8 cellular contexts compared by ENCODE assay signal in genomic region chr7:20331912-20332317, GRCh38. TPM values are rescaled to one million over a fixed set of nuclear protein-coding genes. Genes with fewer than 3 reads are reported as not detected.
DNase-seq lines count a peak whose midpoint lies in the region; ATAC-seq and TF ChIP-seq lines count a peak whose summit lies in the region.

No MANE protein-coding gene starts in this region.

- H3K36me3 ChIP-seq in GM23248 (ENCODE audit: low read depth) (no peaks in the 10 kb centered on the region), SK-N-MC (ENCODE audit: insufficient read depth, low read length) (no peaks in the 10 kb centered on the region), sigmoid colon (no peaks in the 10 kb centered on the region)

- 32 to 54% methylated on average over 9 of the region's 9 CpGs for WGBS in GM23248 (ENCODE audit: low coverage in 1 of 2, low lambda C conversion rate in 2 of 2, missing lambda C conversion rate in 2 of 2), 2 experiments
- WGBS in sigmoid colon, 2 donors, result 10 to 35% methylated on average over 9 of the region's 9 CpGs

- no peak for TF ChIP-seq POLR2A in sigmoid colon (IDR thresholded peaks at IDR 0.05)

- in situ Hi-C loops in GM23248 (cut with MboI), result no loop called here

- peak overlapping the region; percentile 78 for H3K4me3 ChIP-seq in GM23248
- H3K4me3 ChIP-seq in SK-N-MC, result peak overlapping the region; percentile 87
- peak overlapping the region; percentile 56 to 81 (median 77) for H3K4me3 ChIP-seq in sigmoid colon

- H4K20me1 ChIP-seq in GM23248 (ENCODE audit: insufficient read depth), result no peaks in the 10 kb centered on the region

- H3K9ac ChIP-seq in GM23248 (peak overlapping the region; percentile 80), SK-N-MC (ENCODE audit: insufficient read length) (no peak overlapping the region)

- no peak for ATAC-seq in foreskin keratinocyte
- no peak for ATAC-seq in GM19452 (IDR thresholded peaks at IDR 0.05; ENCODE audit: unreplicated experiment)
- ATAC-seq in HG02763 (IDR thresholded peaks at IDR 0.05; ENCODE audit: unreplicated experiment), result no peak
- ATAC-seq in GM19035 (IDR thresholded peaks at IDR 0.05; ENCODE audit: unreplicated experiment), result no peak

- H3K9me3 ChIP-seq in GM23248 (ENCODE audit: low read depth) (no peaks in the 10 kb centered on the region), SK-N-MC (ENCODE audit: low read depth, low read length) (no peaks in the 10 kb centered on the region), sigmoid colon (no peaks in the 10 kb centered on the region)

- H3F3A ChIP-seq in GM23248 (ENCODE audit: insufficient read depth), result peaks cover 15% of the 10 kb centered on the region

- H3K4me2 ChIP-seq in GM23248 (ENCODE audit: unreplicated experiment), result peak overlapping the region; percentile 95

- TF ChIP-seq CTCF in foreskin keratinocyte (conservative IDR thresholded peaks at IDR 0.05) (no peak), sigmoid colon (IDR thresholded peaks at IDR 0.05) (no peak)

- H3K9me2 ChIP-seq in GM23248 (ENCODE audit: insufficient read depth), result no peaks in the 10 kb centered on the region

- H3K4me1 ChIP-seq in GM23248 (ENCODE audit: insufficient read depth) (peaks cover 29% of the 10 kb centered on the region), foreskin keratinocyte (peaks cover 23% of the 10 kb centered on the region), sigmoid colon (peaks cover 0 to 19% (median 11%) of the 10 kb centered on the region in 4 donors)

- no peak for TF ChIP-seq EP300 in sigmoid colon (IDR thresholded peaks at IDR 0.05)

- intact Hi-C loops in sigmoid colon (cut with DNase I), result loop anchor here (5.0 to 10.0 kb wide), 2 partner anchors 75 to 263 kb away; no protein-coding TSS in a partner anchor

- H3K27ac ChIP-seq in GM23248, result no peak overlapping the region
- no peak overlapping the region for H3K27ac ChIP-seq in SK-N-MC
- H3K27ac ChIP-seq in foreskin keratinocyte, result peak overlapping the region; percentile 99
- peak overlapping the region; percentile 86 to 95 (median 90) for H3K27ac ChIP-seq in sigmoid colon

- H3K27me3 ChIP-seq in GM23248 (replicated peaks; ENCODE audit: insufficient read depth) (no peaks in the 10 kb centered on the region), foreskin keratinocyte (no peaks in the 10 kb centered on the region), sigmoid colon (no peaks in the 10 kb centered on the region)

- no peaks in the 10 kb centered on the region for H3K79me2 ChIP-seq in GM23248 (ENCODE audit: insufficient read depth)

- no peak for DNase-seq in GM23248
- DNase-seq in SK-N-MC (ENCODE audit: low read depth, low spot score), result no peak
- peak in 1 of 2 donors; percentile 35 for DNase-seq in foreskin keratinocyte
- DNase-seq in sigmoid colon, result no peak
- no peak for DNase-seq in activated CD8-positive, alpha-beta memory T cell treated with anti-CD3 and anti-CD28 coated beads, Interleukin-2, amount 50 U/mL, for 48 hours

- peak overlapping the region; percentile 98 for H2AFZ ChIP-seq in GM23248

RNA-seq across cellular contexts. Expression of gene ITGB8, which starts 1.2 kb away (rescaled TPM):
- 9.9 and 11.9 TPM in 2 replicates for total RNA-seq in GM23248 (2014; rRNA removed; shearing (Covaris generic))
- polyA plus RNA-seq in GM23248 (2016; fragmentation: Nextera tagmentation; extraction: Ambion mirVana) (3.3 and 3.4 TPM in 2 replicates), foreskin keratinocyte (1.2 and 1.3 TPM in 2 replicates), sigmoid colon (1 to 10 TPM in 1 of 3 donors, under 1 TPM in 2; 0.23 to 1.9 (median 0.60) TPM)
- total RNA-seq in foreskin keratinocyte (12.3 and 12.9 TPM in 2 replicates), sigmoid colon (10 to 100 TPM in 3 of 4 donors, 1 to 10 TPM in 1; 9.0 to 22.4 (median 20.2) TPM)

Comparison
In these comparisons a context has a peak if more than half of its experiments do, and no peak if none do; other contexts are left out.
1. H3K27ac ChIP-seq: peak in foreskin keratinocyte (single experiment) and sigmoid colon (4 of 4); none in GM23248 (single experiment) and SK-N-MC (single experiment).
2. Peak in every context shown above with its lines, with median percentiles within 50 percentile points of each other: H3K4me3 ChIP-seq.